15 cellular contexts compared by ENCODE assay signal in the genomic region with DNA sequence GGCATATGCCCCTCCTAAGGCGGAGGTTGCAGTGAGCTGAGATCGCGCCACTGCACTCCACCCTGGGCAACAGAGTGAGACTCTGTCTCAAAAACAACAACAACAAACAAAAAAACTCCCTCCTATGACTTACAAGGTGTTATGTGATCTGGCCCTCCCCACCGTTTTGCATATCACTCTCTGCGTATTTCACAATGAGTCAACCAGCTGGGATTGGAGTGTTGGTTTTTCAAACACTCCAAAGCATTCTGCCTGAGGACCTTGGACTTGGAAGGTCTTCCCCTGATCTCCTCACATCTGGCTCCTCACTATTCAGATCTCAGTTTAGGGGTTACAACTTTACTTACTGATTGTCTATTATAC. TPM values are rescaled to one million over a fixed set of nuclear protein-coding genes. Genes with fewer than 3 reads are reported as not detected.
DNase-seq lines count a peak whose midpoint lies in the region; ATAC-seq, FAIRE-seq and TF ChIP-seq lines count a peak whose summit lies in the region.
"Had no signal": no experiment of that assay in that cellular context is flagged by ENCODE, and none has a peak within 500 bp of the region (broad histone marks: within the 10 kb centered on the region; RNA-seq: fewer than 3 reads in every experiment).

No MANE protein-coding gene starts in this region.

- TF ChIP-seq EP300 in HepG2 (IDR thresholded peaks at IDR 0.05; ENCODE audit: low read depth in 2 of 2, low read length in 2 of 2) (peak in 1 of 2 experiments; percentile 38; a peak in 1 of 4 replicates), HepG2 (CRISPR knock-in tag; IDR thresholded peaks at IDR 0.05; ENCODE audit: borderline replicate concordance) (no peak)

- no peaks in the 10 kb centered on the region for H3K79me2 ChIP-seq in HepG2 (ENCODE audit: insufficient read depth, low read length)
- H3K79me2 ChIP-seq in smooth muscle cell (ENCODE audit: low read depth): no peaks in the 10 kb centered on the region

- TF ChIP-seq RAD21 in HepG2 (CRISPR knock-in tag; IDR thresholded peaks at IDR 0.05): no peak

- CTCF ChIA-PET in GM10248 (lab: Yijun Ruan, JAX): interaction anchor here (1.0 to 3.8 kb wide), 6 partner anchors 8 to 756 kb away, joined by 3 to 30 read pairs (median 7); partner anchors contain the start of gene MANSC1
- CTCF ChIA-PET in HepG2 (lab: Yijun Ruan, JAX; ENCODE audit: low intra/inter-chr PET ratio, low total read pairs): no interaction called here

- H3K4me2 ChIP-seq in HepG2 (ENCODE audit: low read depth, low read length) (peak overlapping the region; percentile 43), smooth muscle cell (no peak overlapping the region)

- H3K27me3 ChIP-seq in HepG2 (ENCODE audit: control insufficient read depth in 1 of 2, insufficient read depth in 2 of 2, low read length in 2 of 2) (no peaks in the 10 kb centered on the region), smooth muscle cell (ENCODE audit: low read depth) (no peaks in the 10 kb centered on the region)
- H3K27me3 ChIP-seq: pancreas had no signal

- H4K20me1 ChIP-seq in HepG2 (ENCODE audit: insufficient read depth, low read length): no peaks in the 10 kb centered on the region
- no peaks in the 10 kb centered on the region for H4K20me1 ChIP-seq in smooth muscle cell (ENCODE audit: low read depth)

- no TSS peak for BruUV-seq in HepG2 (replicated peaks; lab: Mats Ljungman, UMichigan)

- ATAC-seq in GM21723 (IDR thresholded peaks at IDR 0.05; ENCODE audit: unreplicated experiment) (peak; percentile 62), HepG2 (peak; percentile 72), HG02763 (IDR thresholded peaks at IDR 0.05; ENCODE audit: unreplicated experiment) (no peak)
- ATAC-seq: Right ventricle myocardium inferior had no signal

- no peaks in the 10 kb centered on the region for H3K36me3 ChIP-seq in HepG2 (replicated peaks in 1 of 2; ENCODE audit: control insufficient read depth in 1 of 2, insufficient read depth in 2 of 2, low read length in 2 of 2)
- H3K36me3 ChIP-seq in smooth muscle cell (ENCODE audit: low read depth): no peaks in the 10 kb centered on the region

- POLR2A ChIA-PET in GM10248 (lab: Yijun Ruan, JAX) (interaction anchor here (0.6 kb wide), 1 partner anchor 69 kb away, joined by 3 read pairs; the partner anchor contains the start of gene LRP6), HepG2 (lab: Yijun Ruan, JAX) (interaction anchor here (1.5 to 2.1 kb wide), 2 partner anchors 14 to 16 kb away, joined by 5 to 7 read pairs; partner anchors contain the start of gene MANSC1)

- TF ChIP-seq CTCF in GM10248 (IDR thresholded peaks at IDR 0.05; ENCODE audit: control extremely low read depth, extremely low read depth, low read depth, missing control alignments): no peak
- no peak for TF ChIP-seq CTCF in HepG2 (CRISPR knock-in tag; IDR thresholded peaks at IDR 0.05)
- no peak for TF ChIP-seq CTCF in smooth muscle cell (IDR thresholded peaks at IDR 0.05; ENCODE audit: borderline replicate concordance, insufficient read depth, poor library complexity, severe bottlenecking)

- H3K27ac ChIP-seq in HepG2 (ENCODE audit: extremely low read length, insufficient read depth, low read length) (peak overlapping the region; percentile 33), smooth muscle cell (ENCODE audit: low read depth) (no peak overlapping the region)
- H3K27ac ChIP-seq: pancreas, VCaP had no signal

- in situ Hi-C loops in HepG2 (cut with HindIII; ENCODE audit: extremely low pct_ligation_motif_present, low pct_unique_long_range_greater_than_20kb): no loop called here

- TF ChIP-seq POLR2A in HepG2 (IDR thresholded peaks at IDR 0.05; ENCODE audit: insufficient read depth in 1 of 2, low read depth in 2 of 2, low read length in 2 of 2): no peak

- H3K9ac ChIP-seq in HepG2 (ENCODE audit: insufficient read depth, low read depth, low read length) (no peak overlapping the region), smooth muscle cell (ENCODE audit: low read depth) (no peak overlapping the region)

- DNase-seq in GM10248 (ENCODE audit: extremely low spot score) (peak; percentile 55), RPMI7951 (ENCODE audit: low read depth) (peak; percentile 78), HepG2 (ENCODE audit: low spot score) (peak; percentile 77), smooth muscle cell (lab: John Stamatoyannopoulos, UW; ENCODE audit: unreplicated experiment) (no peak), amygdala (lab: John Stamatoyannopoulos, UW) (no peak)
- DNase-seq in stimulated activated CD4-positive, alpha-beta T cell treated with anti-CD3 and anti-CD28 coated beads, Interleukin-1b, Interleukin-23, amount 100 ng/mL, for 48 hours: no peak
- DNase-seq: activated T-cell treated with anti-CD3 and anti-CD28 coated beads, Interleukin-2, amount 50 U/mL, for 72 hours; Kasumi-1; stimulated activated CD4-positive, alpha-beta T cell treated with anti-CD3 and anti-CD28 coated beads, Interleukin-4, amount 100 ng/mL, for 4 hours had no signal

- no peaks in the 10 kb centered on the region for H3F3A ChIP-seq in smooth muscle cell (ENCODE audit: low read depth)

- WGBS in HepG2 (ENCODE audit: low lambda C conversion rate): 61% methylated on average over 5 of the region's 5 CpGs
- WGBS in smooth muscle cell (ENCODE audit: low lambda C conversion rate): 77% methylated on average over 5 of the region's 5 CpGs

- H3K4me3 ChIP-seq in HepG2 (replicated peaks in 1 of 3; ENCODE audit: insufficient read depth in 1 of 3, low read depth in 2 of 3, low read length in 3 of 3): no peak overlapping the region
- no peak overlapping the region for H3K4me3 ChIP-seq in smooth muscle cell
- H3K4me3 ChIP-seq: pancreas had no signal

- no peaks in the 10 kb centered on the region for H3K9me3 ChIP-seq in HepG2 (ENCODE audit: low read length)
- H3K9me3 ChIP-seq in smooth muscle cell (replicated peaks; ENCODE audit: low read depth): no peaks in the 10 kb centered on the region
- H3K9me3 ChIP-seq: pancreas had no signal

- peak; percentile 86 for FAIRE-seq in HepG2 (lab: Jason Lieb, UNC)
- FAIRE-seq: colon, pancreas had no signal

- intact Hi-C loops in HepG2 (cut with micrococcal nuclease; ENCODE audit: unreplicated experiment): no loop called here

- H3K4me1 ChIP-seq in HepG2 (ENCODE audit: insufficient read depth, low read length) (peaks cover 34% of the 10 kb centered on the region), smooth muscle cell (ENCODE audit: low read depth) (peaks cover 5% of the 10 kb centered on the region)

- H2AFZ ChIP-seq in HepG2 (ENCODE audit: low read length) (no peak overlapping the region), smooth muscle cell (ENCODE audit: low read depth) (no peak overlapping the region)

RNA-seq across cellular contexts. Expression of gene MANSC1, which starts 14.0 kb away (rescaled TPM):
- 3.3 and 8.5 TPM in 2 replicates for total RNA-seq in RPMI7951 (2014; rRNA removed; shearing (Covaris generic))
- 4.2 and 4.4 TPM in 2 replicates for total RNA-seq in HepG2 (2016; rRNA removed; fragmentation: Illumina TruSeq; extraction: Trizol)
- total RNA-seq in HepG2 (2016; cell fraction: cytosol; rRNA removed; fragmentation: Illumina TruSeq; extraction: Trizol; ENCODE audit: low read depth): 0.91 and 1.4 TPM in 2 replicates
- total RNA-seq in HepG2 (2016; cell fraction: insoluble cytoplasmic fraction; rRNA removed; fragmentation: Illumina TruSeq; extraction: Trizol): 3.6 and 4.5 TPM in 2 replicates
- 4.4 and 4.9 TPM in 2 replicates for total RNA-seq in HepG2 (2016; cell fraction: membrane; rRNA removed; fragmentation: Illumina TruSeq; extraction: Trizol)
- 3.2 TPM in 2 replicates for total RNA-seq in HepG2 (2016; cell fraction: nucleus; rRNA removed; fragmentation: Illumina TruSeq; extraction: Trizol)
- polyA plus RNA-seq in HepG2 (2011; rRNA removed): 1.9 TPM in 2 replicates
- 1.7 and 1.8 TPM in 2 replicates for polyA plus RNA-seq in HepG2 (2011; cell fraction: cytosol; rRNA removed)
- 0.40 and 0.69 TPM in 2 replicates for polyA plus RNA-seq in HepG2 (2011; cell fraction: nucleus; rRNA removed)
- 7.8 and 9.6 TPM in 2 replicates for polyA plus RNA-seq in HepG2 (2012)
- 3.7 and 5.4 TPM in 2 replicates for polyA plus RNA-seq in HepG2 (2016; cell fraction: cytosol; fragmentation: Illumina TruSeq; extraction: Trizol; ENCODE audit: low read depth)
- polyA plus RNA-seq in HepG2 (2016; cell fraction: insoluble cytoplasmic fraction; fragmentation: Illumina TruSeq; extraction: Trizol; ENCODE audit: low read depth): 6.7 and 7.4 TPM in 2 replicates
- polyA plus RNA-seq in HepG2 (2016; cell fraction: membrane; fragmentation: Illumina TruSeq; extraction: Trizol; ENCODE audit: low read depth): 8.2 and 9.1 TPM in 2 replicates
- 9.8 and 10.0 TPM in 2 replicates for polyA plus RNA-seq in HepG2 (2016; cell fraction: nucleus; fragmentation: Illumina TruSeq; extraction: Trizol; ENCODE audit: insufficient read depth, low read depth)
- polyA minus RNA-seq in HepG2 (2011; rRNA and poly(A)+ RNA removed; ENCODE audit: low replicate concordance): 0.76 and 1.3 TPM in 2 replicates
- polyA minus RNA-seq in HepG2 (2011; cell fraction: cytosol; rRNA and poly(A)+ RNA removed): 1.5 and 2.0 TPM in 2 replicates
- 0.26 and 0.62 TPM in 2 replicates for polyA minus RNA-seq in HepG2 (2011; cell fraction: nucleus; rRNA and poly(A)+ RNA removed)
- 0.58 and 5.1 TPM in 2 replicates for total RNA-seq in smooth muscle cell
- 0.09 and 0.82 TPM in 2 replicates for polyA plus RNA-seq in smooth muscle cell

RNA-seq across cellular contexts. Expression of gene BORCS5, which starts 20.8 kb away (rescaled TPM):
- 7.8 and 12.5 TPM in 2 replicates for total RNA-seq in RPMI7951 (2014; rRNA removed; shearing (Covaris generic))
- total RNA-seq in HepG2 (2016; rRNA removed; fragmentation: Illumina TruSeq; extraction: Trizol): 3.9 and 8.2 TPM in 2 replicates
- total RNA-seq in HepG2 (2016; cell fraction: cytosol; rRNA removed; fragmentation: Illumina TruSeq; extraction: Trizol; ENCODE audit: low read depth): 3.0 and 3.6 TPM in 2 replicates
- total RNA-seq in HepG2 (2016; cell fraction: insoluble cytoplasmic fraction; rRNA removed; fragmentation: Illumina TruSeq; extraction: Trizol): 7.3 and 9.1 TPM in 2 replicates
- 3.7 and 4.9 TPM in 2 replicates for total RNA-seq in HepG2 (2016; cell fraction: membrane; rRNA removed; fragmentation: Illumina TruSeq; extraction: Trizol)
- 4.0 and 6.6 TPM in 2 replicates for total RNA-seq in HepG2 (2016; cell fraction: nucleus; rRNA removed; fragmentation: Illumina TruSeq; extraction: Trizol)
- polyA plus RNA-seq in HepG2 (2011; rRNA removed): 3.3 and 4.7 TPM in 2 replicates
- polyA plus RNA-seq in HepG2 (2011; cell fraction: cytosol; rRNA removed): 3.9 and 5.2 TPM in 2 replicates
- 6.4 and 8.1 TPM in 2 replicates for polyA plus RNA-seq in HepG2 (2011; cell fraction: nucleus; rRNA removed)
- polyA plus RNA-seq in HepG2 (2012): 3.6 and 5.8 TPM in 2 replicates
- polyA plus RNA-seq in HepG2 (2016; cell fraction: cytosol; fragmentation: Illumina TruSeq; extraction: Trizol; ENCODE audit: low read depth): 3.0 and 4.3 TPM in 2 replicates
- polyA plus RNA-seq in HepG2 (2016; cell fraction: insoluble cytoplasmic fraction; fragmentation: Illumina TruSeq; extraction: Trizol; ENCODE audit: low read depth): 8.0 and 9.3 TPM in 2 replicates
- 5.1 and 6.0 TPM in 2 replicates for polyA plus RNA-seq in HepG2 (2016; cell fraction: membrane; fragmentation: Illumina TruSeq; extraction: Trizol; ENCODE audit: low read depth)
- 3.9 and 7.7 TPM in 2 replicates for polyA plus RNA-seq in HepG2 (2016; cell fraction: nucleus; fragmentation: Illumina TruSeq; extraction: Trizol; ENCODE audit: insufficient read depth, low read depth)
- 5.6 and 7.5 TPM in 2 replicates for polyA minus RNA-seq in HepG2 (2011; rRNA and poly(A)+ RNA removed; ENCODE audit: low replicate concordance)
- polyA minus RNA-seq in HepG2 (2011; cell fraction: cytosol; rRNA and poly(A)+ RNA removed): 3.8 and 3.9 TPM in 2 replicates
- 12.2 and 13.7 TPM in 2 replicates for polyA minus RNA-seq in HepG2 (2011; cell fraction: nucleus; rRNA and poly(A)+ RNA removed)
- total RNA-seq in smooth muscle cell: 11.2 and 29.8 TPM in 2 replicates
- polyA plus RNA-seq in smooth muscle cell: 8.0 and 11.7 TPM in 2 replicates

Comparison
In these comparisons a context has a peak if more than half of its experiments do, and no peak if none do; other contexts are left out.
1. DNase-seq: peak in GM10248 (single experiment), RPMI7951 (single experiment) and HepG2 (single experiment); none in smooth muscle cell (single experiment), stimulated activated CD4-positive, alpha-beta T cell treated with anti-CD3 and anti-CD28 coated beads, Interleukin-1b, Interleukin-23, amount 100 ng/mL, for 48 hours (single experiment) and amygdala (0 of 56).